In the genomic region with DNA sequence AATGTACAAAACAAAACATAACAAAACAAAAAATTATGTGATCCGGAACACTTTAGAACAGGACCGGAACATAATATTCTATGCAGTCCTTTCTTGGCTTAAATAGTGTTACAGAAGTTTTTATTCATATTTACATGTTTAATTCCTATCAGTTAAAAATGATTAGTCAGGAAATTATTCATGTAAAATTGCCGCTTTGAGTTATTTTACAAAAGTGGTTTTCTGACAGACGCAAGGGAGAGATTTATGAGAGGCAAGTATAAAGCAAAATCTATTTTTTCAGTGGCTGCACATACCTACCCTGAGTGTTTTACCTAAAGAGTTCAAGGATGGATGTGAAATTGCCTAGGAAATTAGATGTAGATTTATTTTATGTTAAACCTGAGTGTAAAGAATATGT, we compare ENCODE assay signal across 9 cellular contexts.
"Had no signal": no experiment of that assay in that cellular context is flagged by ENCODE, and none has a peak within 500 bp of the region (broad histone marks: within the 10 kb centered on the region; RNA-seq: fewer than 3 reads in every experiment).

No MANE protein-coding gene starts in this region.

- H3K27ac ChIP-seq: HL-60 had no signal

- H3K9me3 Mint-ChIP-seq: GM23338, HFFc6 had no signal

- ATAC-seq: GM23338 had no signal

- H3K27me3 Mint-ChIP-seq: IgD-negative memory B cell had no signal

- FAIRE-seq: H1, H54 had no signal

- H3K27ac Mint-ChIP-seq: GM23338, H9, HFFc6, IgD-negative memory B cell had no signal

- H3K4me1 Mint-ChIP-seq: IgD-negative memory B cell had no signal

- DNase-seq: H9, HCEC 1CT, HFFc6, KG1 had no signal

- H3K4me3 ChIP-seq: GM23338 had no signal

- H3K4me2 ChIP-seq: GM23338 had no signal

- H3K4me3 Mint-ChIP-seq: GM23338, H9, HFFc6, IgD-negative memory B cell had no signal

- H2AFZ ChIP-seq: GM23338 had no signal

- H3K36me3 Mint-ChIP-seq: IgD-negative memory B cell had no signal
